In the genomic region with DNA sequence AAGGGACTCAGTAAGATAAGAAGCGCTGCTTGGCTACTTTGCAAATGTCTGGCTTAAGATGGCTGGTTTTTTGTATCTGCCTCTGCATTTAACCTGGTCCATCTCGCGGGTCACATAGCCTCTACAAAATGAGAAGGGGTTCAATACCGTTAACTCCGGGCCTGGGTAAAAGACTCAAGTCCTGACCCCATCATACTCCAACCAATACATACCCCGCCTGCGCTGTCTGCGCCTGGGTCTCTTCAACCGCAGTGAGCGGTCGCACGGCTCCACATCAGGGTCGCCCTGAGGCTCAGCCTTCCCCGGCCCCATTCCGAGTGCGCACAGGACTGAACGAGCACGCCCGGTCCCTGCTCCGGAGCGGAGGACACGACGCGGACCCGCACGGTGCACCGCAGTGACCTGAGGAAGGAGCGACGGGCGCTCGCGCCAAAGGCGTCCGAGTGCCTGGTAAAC, we compare ENCODE assay signal across 8 cellular contexts.
DNase-seq lines count a peak whose midpoint lies in the region; ATAC-seq and TF ChIP-seq lines count a peak whose summit lies in the region.

No MANE protein-coding gene starts in this region.

- H3K36me3 Mint-ChIP-seq in dendritic cell treated with granulocyte-macrophage colony-stimulating factor and Interleukin-4, amounts not matched to agents 40 ng/mL and 50 ng/mL, for 4 days (ENCODE audit: low read depth) = peaks cover 49% of the 10 kb centered on the region

- H3K9me3 ChIP-seq in ES-I3 (ENCODE audit: control insufficient read depth, insufficient read depth, low read length) = peaks cover 3% of the 10 kb centered on the region; the same call in 1 of the 2 replicates
- no peaks in the 10 kb centered on the region for H3K9me3 ChIP-seq in neutrophil

- peak overlapping the region; percentile 96 for H3K27ac ChIP-seq in neutrophil

- peaks cover 35% of the 10 kb centered on the region for H3K4me1 Mint-ChIP-seq in dendritic cell treated with granulocyte-macrophage colony-stimulating factor and Interleukin-4, amounts not matched to agents 40 ng/mL and 50 ng/mL, for 4 days (ENCODE audit: low read depth)

- ATAC-seq in HG03039 (IDR thresholded peaks at IDR 0.05; ENCODE audit: unreplicated experiment) = no peak

- H3K36me3 ChIP-seq in ES-I3 (ENCODE audit: insufficient read depth, low read length) (peaks cover 13% of the 10 kb centered on the region), neutrophil (peaks cover 26% of the 10 kb centered on the region)

- intact Hi-C loops in dendritic cell treated with granulocyte-macrophage colony-stimulating factor and Interleukin-4, amounts not matched to agents 40 ng/mL and 50 ng/mL, for 4 days (cut with micrococcal nuclease) = loop anchor here (1.0 kb wide), 1 partner anchor 10 kb away; no protein-coding TSS in a partner anchor

- peaks cover 8% of the 10 kb centered on the region for H3K9me3 Mint-ChIP-seq in dendritic cell treated with granulocyte-macrophage colony-stimulating factor and Interleukin-4, amounts not matched to agents 40 ng/mL and 50 ng/mL, for 4 days

- peaks cover 9% of the 10 kb centered on the region; the same call in 1 of the 2 replicates for H3K4me1 ChIP-seq in ES-I3 (ENCODE audit: insufficient read depth, low read length)
- H3K4me1 ChIP-seq in neutrophil (ENCODE audit: control insufficient read depth in 1 of 2, insufficient read depth in 1 of 2, low read depth in 1 of 2, low read length in 1 of 2) = peaks cover 59 to 61% of the 10 kb centered on the region in 2 experiments

- no peaks in the 10 kb centered on the region for H3K27me3 ChIP-seq in neutrophil

- DNase-seq in LNCaP clone FGC (ENCODE audit: low read depth) (no peak), NCI-H146 (lab: John Stamatoyannopoulos, UW) (no peak), midbrain (lab: John Stamatoyannopoulos, UW) (no peak), retina (no peak)

- peak overlapping the region; percentile 89 for H3K27ac Mint-ChIP-seq in dendritic cell treated with granulocyte-macrophage colony-stimulating factor and Interleukin-4, amounts not matched to agents 40 ng/mL and 50 ng/mL, for 4 days

- peak overlapping the region; percentile 72 for H3K9ac ChIP-seq in ES-I3 (ENCODE audit: low read depth, low read length)

- H3K4me3 ChIP-seq in LNCaP clone FGC (ENCODE audit: low read depth, low read length) = peak overlapping the region; percentile 90
- H3K4me3 ChIP-seq in neutrophil (ENCODE audit: low read depth in 1 of 2, low read length in 1 of 2) = peak overlapping the region; percentile 92 to 100

- no peaks in the 10 kb centered on the region for H3K27me3 Mint-ChIP-seq in dendritic cell treated with granulocyte-macrophage colony-stimulating factor and Interleukin-4, amounts not matched to agents 40 ng/mL and 50 ng/mL, for 4 days

- peak overlapping the region; percentile 84 for H3K4me3 Mint-ChIP-seq in dendritic cell treated with granulocyte-macrophage colony-stimulating factor and Interleukin-4, amounts not matched to agents 40 ng/mL and 50 ng/mL, for 4 days

- no peak for TF ChIP-seq CTCF in LNCaP clone FGC (IDR thresholded peaks at IDR 0.05; ENCODE audit: control insufficient read depth, extremely low read depth, insufficient read depth)
- no peak for TF ChIP-seq CTCF in neutrophil (IDR thresholded peaks at IDR 0.05)
